Comparison of ENCODE assay signal across 8 cellular contexts in the genomic region with DNA sequence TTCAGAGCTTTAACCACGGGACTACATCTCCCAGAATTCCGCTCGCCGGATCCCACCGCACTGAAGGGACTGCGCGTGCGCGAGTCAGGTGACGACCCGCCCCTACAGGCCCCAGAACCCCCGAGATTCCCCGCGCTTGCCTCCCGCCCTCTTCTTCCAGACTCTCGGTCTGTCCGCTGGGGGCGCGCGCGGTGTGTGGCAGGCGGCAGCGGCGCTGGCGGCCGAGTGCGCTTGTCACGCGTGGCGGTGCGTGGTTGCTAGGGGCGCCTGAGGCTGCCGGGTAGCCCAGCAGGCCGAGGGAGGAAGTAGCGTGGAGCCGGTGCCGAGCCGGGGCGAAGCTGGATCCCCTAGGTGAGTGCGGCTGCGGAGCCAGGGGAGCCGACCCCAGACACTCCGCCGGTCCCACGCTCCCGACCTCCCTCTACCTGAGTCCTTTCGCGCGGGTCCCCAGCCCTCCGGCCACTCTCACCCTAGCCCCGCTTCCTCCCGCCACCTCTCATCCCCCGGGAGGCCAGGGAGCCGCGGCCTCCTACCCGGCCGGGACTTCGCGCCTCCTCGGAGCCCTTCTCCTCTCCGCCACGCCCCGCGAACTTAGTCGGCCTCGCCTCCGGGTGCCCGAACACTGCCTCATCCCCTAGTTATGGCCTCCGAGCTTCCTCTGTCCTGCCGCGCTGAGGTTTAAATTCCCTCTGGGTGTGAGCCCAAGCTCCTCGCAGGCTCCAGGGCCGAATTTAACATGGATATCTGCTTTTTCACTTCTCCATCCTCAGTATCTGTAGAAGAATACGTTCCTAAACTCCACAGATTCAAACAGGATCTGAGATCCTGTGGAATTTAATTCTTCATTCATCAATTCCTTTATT. TPM values are rescaled to one million over a fixed set of nuclear protein-coding genes. Genes with fewer than 3 reads are reported as not detected.
A peak's percentile ranks its signal among the peaks of the same experiment; 100 is the strongest.
DNase-seq lines count a peak whose midpoint lies in the region; ATAC-seq and TF ChIP-seq lines count a peak whose summit lies in the region.

A gene with protein sequence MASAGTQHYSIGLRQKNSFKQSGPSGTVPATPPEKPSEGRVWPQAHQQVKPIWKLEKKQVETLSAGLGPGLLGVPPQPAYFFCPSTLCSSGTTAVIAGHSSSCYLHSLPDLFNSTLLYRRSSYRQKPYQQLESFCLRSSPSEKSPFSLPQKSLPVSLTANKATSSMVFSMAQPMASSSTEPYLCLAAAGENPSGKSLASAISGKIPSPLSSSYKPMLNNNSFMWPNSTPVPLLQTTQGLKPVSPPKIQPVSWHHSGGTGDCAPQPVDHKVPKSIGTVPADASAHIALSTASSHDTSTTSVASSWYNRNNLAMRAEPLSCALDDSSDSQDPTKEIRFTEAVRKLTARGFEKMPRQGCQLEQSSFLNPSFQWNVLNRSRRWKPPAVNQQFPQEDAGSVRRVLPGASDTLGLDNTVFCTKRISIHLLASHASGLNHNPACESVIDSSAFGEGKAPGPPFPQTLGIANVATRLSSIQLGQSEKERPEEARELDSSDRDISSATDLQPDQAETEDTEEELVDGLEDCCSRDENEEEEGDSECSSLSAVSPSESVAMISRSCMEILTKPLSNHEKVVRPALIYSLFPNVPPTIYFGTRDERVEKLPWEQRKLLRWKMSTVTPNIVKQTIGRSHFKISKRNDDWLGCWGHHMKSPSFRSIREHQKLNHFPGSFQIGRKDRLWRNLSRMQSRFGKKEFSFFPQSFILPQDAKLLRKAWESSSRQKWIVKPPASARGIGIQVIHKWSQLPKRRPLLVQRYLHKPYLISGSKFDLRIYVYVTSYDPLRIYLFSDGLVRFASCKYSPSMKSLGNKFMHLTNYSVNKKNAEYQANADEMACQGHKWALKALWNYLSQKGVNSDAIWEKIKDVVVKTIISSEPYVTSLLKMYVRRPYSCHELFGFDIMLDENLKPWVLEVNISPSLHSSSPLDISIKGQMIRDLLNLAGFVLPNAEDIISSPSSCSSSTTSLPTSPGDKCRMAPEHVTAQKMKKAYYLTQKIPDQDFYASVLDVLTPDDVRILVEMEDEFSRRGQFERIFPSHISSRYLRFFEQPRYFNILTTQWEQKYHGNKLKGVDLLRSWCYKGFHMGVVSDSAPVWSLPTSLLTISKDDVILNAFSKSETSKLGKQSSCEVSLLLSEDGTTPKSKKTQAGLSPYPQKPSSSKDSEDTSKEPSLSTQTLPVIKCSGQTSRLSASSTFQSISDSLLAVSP (plus strand): TSS at position 149 of the 863 bp plus-strand sequence. CDS start 26,842 bp downstream, outside the sequence.

- under 1% methylated on average over 35 of the region's 74 CpGs for WGBS in SK-N-SH (ENCODE audit: low lambda C conversion rate)

- no peaks in the 10 kb centered on the region for H3K27me3 ChIP-seq in SK-N-SH (ENCODE audit: insufficient read depth)

- peak within 1 kb of the TSS; percentile 95 for H2AFZ ChIP-seq in SK-N-SH (ENCODE audit: low read depth)

- TF ChIP-seq RAD21 in SK-N-SH (IDR thresholded peaks at IDR 0.05; ENCODE audit: low read length), result peak; percentile 59

- DNase-seq in GM10266 (ENCODE audit: extremely low spot score), result peak; percentile 97
- DNase-seq in NCI-H1048 (lab: John Stamatoyannopoulos, UW), result peak; percentile 95
- DNase-seq in SK-N-SH, result peak; percentile 99
- DNase-seq in activated naive CD4-positive, alpha-beta T cell treated with anti-CD3 and anti-CD28 coated beads, Interleukin-2, amount 50 U/mL, for 16 hours, result peak; percentile 99
- peak; percentile 98 for DNase-seq in globus pallidus (ENCODE audit: low spot score)
- DNase-seq in occipital lobe (lab: John Stamatoyannopoulos, UW), result peak; percentile 97

- peak within 1 kb of the TSS; percentile 78 for H3K4me2 ChIP-seq in SK-N-SH

- CTCF ChIA-PET in SK-N-SH (lab: Yijun Ruan, JAX), result interaction anchor here (0.6 to 2.6 kb wide), 36 partner anchors 9 to 429 kb away, joined by 3 to 31 read pairs (median 4); a partner anchor contains a TSS

- no peak for TF ChIP-seq EP300 in SK-N-SH (IDR thresholded peaks at IDR 0.05; ENCODE audit: borderline replicate concordance in 1 of 2, low read depth in 1 of 2, low read length in 1 of 2)

- H3K9me3 ChIP-seq in SK-N-SH, result no peaks in the 10 kb centered on the region

- TF ChIP-seq CTCF in GM10266 (IDR thresholded peaks at IDR 0.05; ENCODE audit: control insufficient read depth, insufficient read depth, low read depth, missing control alignments) (peak; percentile 90), SK-N-SH (IDR thresholded peaks at IDR 0.05) (peak; percentile 83)

- peak within 1 kb of the TSS; percentile 74 to 79 for H3K27ac ChIP-seq in SK-N-SH (ENCODE audit: low read depth in 2 of 2, low read length in 1 of 2)
- H3K27ac ChIP-seq in temporal lobe (ENCODE audit: low read depth, low read length), result peak within 1 kb of the TSS; percentile 72

- peaks cover 5% of the 10 kb centered on the region for H3F3A ChIP-seq in SK-N-SH (replicated peaks; ENCODE audit: insufficient read depth)

- POLR2A ChIA-PET in SK-N-SH (lab: Yijun Ruan, JAX), result interaction anchor here (0.7 to 1.0 kb wide), 2 partner anchors 37 to 102 kb away, joined by 3 to 4 read pairs; no protein-coding TSS in a partner anchor

- peaks cover 6% of the 10 kb centered on the region; the same call in 1 of the 2 replicates for H4K20me1 ChIP-seq in SK-N-SH (ENCODE audit: insufficient read depth)

- H3K9me2 ChIP-seq in SK-N-SH, result no peaks in the 10 kb centered on the region

- peaks cover 0 to 10% of the 10 kb centered on the region in 2 experiments for H3K36me3 ChIP-seq in SK-N-SH (replicated peaks in 1 of 2; ENCODE audit: control insufficient read depth in 1 of 2, insufficient read depth in 2 of 2, low read length in 1 of 2)

- ATAC-seq in HG02588 (IDR thresholded peaks at IDR 0.05; ENCODE audit: unreplicated experiment), result peak; percentile 93

- H3K79me2 ChIP-seq in SK-N-SH (ENCODE audit: insufficient read depth), result peaks cover 44% of the 10 kb centered on the region

- H3K9ac ChIP-seq in SK-N-SH, result peak within 1 kb of the TSS; percentile 79

- peak within 1 kb of the TSS; percentile 74 to 81 for H3K4me3 ChIP-seq in SK-N-SH (ENCODE audit: low read depth in 2 of 2, low read length in 1 of 2)

- H3K4me1 ChIP-seq in SK-N-SH (ENCODE audit: control insufficient read depth in 1 of 2, insufficient read depth in 2 of 2, low read depth in 1 of 2, low read length in 1 of 2), result peaks cover 0 to 11% of the 10 kb centered on the region in 2 experiments; a peak in 1 of 4 replicates

TF ChIP-seq in SK-N-SH, 30 proteins besides CTCF, POLR2A, EP300 and RAD21 (continues in another document):
- TF ChIP-seq, protein P1, sequence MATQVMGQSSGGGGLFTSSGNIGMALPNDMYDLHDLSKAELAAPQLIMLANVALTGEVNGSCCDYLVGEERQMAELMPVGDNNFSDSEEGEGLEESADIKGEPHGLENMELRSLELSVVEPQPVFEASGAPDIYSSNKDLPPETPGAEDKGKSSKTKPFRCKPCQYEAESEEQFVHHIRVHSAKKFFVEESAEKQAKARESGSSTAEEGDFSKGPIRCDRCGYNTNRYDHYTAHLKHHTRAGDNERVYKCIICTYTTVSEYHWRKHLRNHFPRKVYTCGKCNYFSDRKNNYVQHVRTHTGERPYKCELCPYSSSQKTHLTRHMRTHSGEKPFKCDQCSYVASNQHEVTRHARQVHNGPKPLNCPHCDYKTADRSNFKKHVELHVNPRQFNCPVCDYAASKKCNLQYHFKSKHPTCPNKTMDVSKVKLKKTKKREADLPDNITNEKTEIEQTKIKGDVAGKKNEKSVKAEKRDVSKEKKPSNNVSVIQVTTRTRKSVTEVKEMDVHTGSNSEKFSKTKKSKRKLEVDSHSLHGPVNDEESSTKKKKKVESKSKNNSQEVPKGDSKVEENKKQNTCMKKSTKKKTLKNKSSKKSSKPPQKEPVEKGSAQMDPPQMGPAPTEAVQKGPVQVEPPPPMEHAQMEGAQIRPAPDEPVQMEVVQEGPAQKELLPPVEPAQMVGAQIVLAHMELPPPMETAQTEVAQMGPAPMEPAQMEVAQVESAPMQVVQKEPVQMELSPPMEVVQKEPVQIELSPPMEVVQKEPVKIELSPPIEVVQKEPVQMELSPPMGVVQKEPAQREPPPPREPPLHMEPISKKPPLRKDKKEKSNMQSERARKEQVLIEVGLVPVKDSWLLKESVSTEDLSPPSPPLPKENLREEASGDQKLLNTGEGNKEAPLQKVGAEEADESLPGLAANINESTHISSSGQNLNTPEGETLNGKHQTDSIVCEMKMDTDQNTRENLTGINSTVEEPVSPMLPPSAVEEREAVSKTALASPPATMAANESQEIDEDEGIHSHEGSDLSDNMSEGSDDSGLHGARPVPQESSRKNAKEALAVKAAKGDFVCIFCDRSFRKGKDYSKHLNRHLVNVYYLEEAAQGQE (IDR thresholded peaks at IDR 0.05; ENCODE audit: low read depth, low read length), result no peak
- no peak for TF ChIP-seq RFX5 (IDR thresholded peaks at IDR 0.05; ENCODE audit: low read length)
- TF ChIP-seq, protein P2, sequence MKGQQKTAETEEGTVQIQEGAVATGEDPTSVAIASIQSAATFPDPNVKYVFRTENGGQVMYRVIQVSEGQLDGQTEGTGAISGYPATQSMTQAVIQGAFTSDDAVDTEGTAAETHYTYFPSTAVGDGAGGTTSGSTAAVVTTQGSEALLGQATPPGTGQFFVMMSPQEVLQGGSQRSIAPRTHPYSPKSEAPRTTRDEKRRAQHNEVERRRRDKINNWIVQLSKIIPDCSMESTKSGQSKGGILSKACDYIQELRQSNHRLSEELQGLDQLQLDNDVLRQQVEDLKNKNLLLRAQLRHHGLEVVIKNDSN (IDR thresholded peaks at IDR 0.05; ENCODE audit: borderline replicate concordance, low read depth), result peak; percentile 81
- TF ChIP-seq GABPA (IDR thresholded peaks at IDR 0.05; ENCODE audit: low read depth), result peak; percentile 31
- no peak for TF ChIP-seq RXRA (IDR thresholded peaks at IDR 0.05; ENCODE audit: borderline replicate concordance, low read depth)
- TF ChIP-seq FOXJ3 (CRISPR knock-in tag; IDR thresholded peaks at IDR 0.05), result no peak
- no peak for TF ChIP-seq GATA2 (CRISPR knock-in tag; IDR thresholded peaks at IDR 0.05)
- TF ChIP-seq TAF1 (IDR thresholded peaks at IDR 0.05; ENCODE audit: borderline replicate concordance, low read depth, low read length), result peak; percentile 51
- TF ChIP-seq ELF1 (IDR thresholded peaks at IDR 0.05), result peak; percentile 21; the same call in 1 of the 2 replicates
- TF ChIP-seq, protein P3, sequence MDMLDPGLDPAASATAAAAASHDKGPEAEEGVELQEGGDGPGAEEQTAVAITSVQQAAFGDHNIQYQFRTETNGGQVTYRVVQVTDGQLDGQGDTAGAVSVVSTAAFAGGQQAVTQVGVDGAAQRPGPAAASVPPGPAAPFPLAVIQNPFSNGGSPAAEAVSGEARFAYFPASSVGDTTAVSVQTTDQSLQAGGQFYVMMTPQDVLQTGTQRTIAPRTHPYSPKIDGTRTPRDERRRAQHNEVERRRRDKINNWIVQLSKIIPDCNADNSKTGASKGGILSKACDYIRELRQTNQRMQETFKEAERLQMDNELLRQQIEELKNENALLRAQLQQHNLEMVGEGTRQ (IDR thresholded peaks at IDR 0.05; ENCODE audit: borderline replicate concordance, low read depth, low read length), result peak; percentile 41; the same call in 1 of the 2 replicates

RNA-seq across cellular contexts. Expression of the gene that starts here (rescaled TPM):
- polyA plus RNA-seq in SK-N-SH (2012; rRNA removed), result 15.6 and 18.6 TPM in 2 replicates
- polyA plus RNA-seq in SK-N-SH (2012; cell fraction: cytosol; rRNA removed), result 5.7 and 9.0 TPM in 2 replicates
- polyA plus RNA-seq in SK-N-SH (2012; cell fraction: nucleus; rRNA removed), result 55.3 and 80.2 TPM in 2 replicates
- total RNA-seq in occipital lobe (6.7 TPM), temporal lobe (9.6 TPM)

Comparison
In these comparisons a context has a peak if more than half of its experiments do, and no peak if none do; other contexts are left out.
1. Peak in every context shown above with its lines: DNase-seq, ATAC-seq, H3K4me3 ChIP-seq and H3K27ac ChIP-seq.